ENCODE assay signal across 1 cellular context in the genomic region with DNA sequence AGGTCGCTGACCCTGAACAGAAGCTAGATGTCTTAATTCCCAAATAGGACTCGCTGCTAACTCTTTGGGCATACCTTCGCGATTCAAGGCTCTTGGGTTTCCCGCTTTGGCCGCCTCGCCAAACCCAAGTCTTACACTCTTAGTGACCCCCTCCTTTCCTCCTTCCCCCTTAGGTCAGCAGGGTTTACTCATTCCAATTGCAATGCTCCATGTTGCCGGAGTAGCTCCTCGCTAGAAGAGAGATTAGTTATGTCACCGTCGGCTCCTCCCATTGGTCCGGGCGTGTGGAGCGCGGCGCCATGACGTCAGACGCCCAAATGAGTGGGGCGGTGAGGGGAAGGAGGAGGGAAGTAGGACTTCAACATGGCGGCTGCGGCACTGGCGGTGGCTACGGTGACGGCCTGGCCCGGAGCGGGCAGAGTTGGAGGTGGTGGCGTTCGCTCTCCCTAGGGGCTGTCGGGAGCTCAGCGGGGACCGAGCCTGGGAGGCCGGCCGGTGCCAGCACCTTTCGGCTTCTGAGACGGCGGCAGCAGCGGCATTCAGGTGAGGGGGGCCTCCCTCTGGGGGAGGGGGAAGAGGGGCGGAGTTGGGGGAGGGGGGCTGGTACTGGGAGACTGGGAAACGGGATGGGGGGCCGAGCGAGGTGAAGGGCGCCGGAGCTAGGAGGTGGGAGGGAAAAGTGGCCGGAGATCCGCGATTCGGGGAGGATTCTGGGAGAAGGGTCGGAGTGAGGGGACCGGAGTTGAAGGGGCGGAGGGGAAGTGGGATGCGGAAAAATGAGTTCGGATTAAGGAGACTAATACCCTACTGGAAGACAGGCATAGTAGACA.
TF ChIP-seq lines count a peak whose summit lies in the region.

A gene (plus strand): TSS at position 346 of the 830 bp plus-strand sequence. CDS start 41,872 bp downstream, outside the sequence.

TF ChIP-seq in K562, 482 proteins besides CTCF, POLR2A, EP300 and RAD21 (continued from another document and continues in another):
- TF ChIP-seq, protein P1, sequence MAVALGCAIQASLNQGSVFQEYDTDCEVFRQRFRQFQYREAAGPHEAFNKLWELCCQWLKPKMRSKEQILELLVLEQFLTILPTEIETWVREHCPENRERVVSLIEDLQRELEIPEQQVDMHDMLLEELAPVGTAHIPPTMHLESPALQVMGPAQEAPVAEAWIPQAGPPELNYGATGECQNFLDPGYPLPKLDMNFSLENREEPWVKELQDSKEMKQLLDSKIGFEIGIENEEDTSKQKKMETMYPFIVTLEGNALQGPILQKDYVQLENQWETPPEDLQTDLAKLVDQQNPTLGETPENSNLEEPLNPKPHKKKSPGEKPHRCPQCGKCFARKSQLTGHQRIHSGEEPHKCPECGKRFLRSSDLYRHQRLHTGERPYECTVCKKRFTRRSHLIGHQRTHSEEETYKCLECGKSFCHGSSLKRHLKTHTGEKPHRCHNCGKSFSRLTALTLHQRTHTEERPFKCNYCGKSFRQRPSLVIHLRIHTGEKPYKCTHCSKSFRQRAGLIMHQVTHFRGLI (CRISPR knock-in tag; IDR thresholded peaks at IDR 0.05), result no peak
- TF ChIP-seq ATF1 (CRISPR knock-in tag; IDR thresholded peaks at IDR 0.05) (peak; percentile 34; the same call in 1 of the 2 replicates), ATF1 (tag; IDR thresholded peaks at IDR 0.05) (peak; percentile 97), IFI16 (CRISPR knock-in tag; IDR thresholded peaks at IDR 0.05) (no peak), ATF7 (IDR thresholded peaks at IDR 0.05) (peak; percentile 99), TRIM24 (IDR thresholded peaks at IDR 0.05) (no peak), RB1 (IDR thresholded peaks at IDR 0.05; ENCODE audit: low read depth) (no peak), ZNF584 (CRISPR knock-in tag; IDR thresholded peaks at IDR 0.05; ENCODE audit: low read depth) (no peak), SNRNP70 (optimal IDR thresholded peaks at IDR 0.05; ENCODE audit: low read depth, low read length) (no peak), ZC3H4 (CRISPR knock-in tag; IDR thresholded peaks at IDR 0.05; ENCODE audit: borderline replicate concordance) (no peak; the same call in 1 of the 2 replicates), MBD2 (IDR thresholded peaks at IDR 0.05; ENCODE audit: borderline replicate concordance, low read depth) (no peak; the same call in 1 of the 2 replicates), PHF8 (IDR thresholded peaks at IDR 0.05; ENCODE audit: borderline replicate concordance, low read length) (peak; percentile 79), YY1 (IDR thresholded peaks at IDR 0.05; ENCODE audit: borderline replicate concordance in 1 of 3, control insufficient read depth in 1 of 3, extremely low read depth in 1 of 3, insufficient read depth in 3 of 3, insufficient read length in 1 of 3, insufficient replicate concordance in 2 of 3, low read depth in 1 of 3, low read length in 2 of 3) (peak; percentile 87 to 96 (median 93)), ZNF41 (CRISPR knock-in tag; conservative IDR thresholded peaks at IDR 0.05) (no peak), ZBTB7A (IDR thresholded peaks at IDR 0.05; ENCODE audit: borderline replicate concordance, control insufficient read depth, low read depth, low read length) (0 out of 2 replicates have a peak, but pooled peaks have one; percentile 58), CBX8 (IDR thresholded peaks at IDR 0.05; ENCODE audit: borderline replicate concordance, extremely low read depth, low read depth, low read length, poor library complexity, severe bottlenecking) (no peak), NFATC3 (IDR thresholded peaks at IDR 0.05) (no peak), STAT5A (IDR thresholded peaks at IDR 0.05; ENCODE audit: borderline replicate concordance, low read length) (no peak), FOS (IDR thresholded peaks at IDR 0.05; ENCODE audit: extremely low read depth, insufficient read length) (peak; percentile 31), JUND (IDR thresholded peaks at IDR 0.05; ENCODE audit: borderline replicate concordance, low read depth, low read length) (peak; percentile 77), JUND (tag; IDR thresholded peaks at IDR 0.05; ENCODE audit: borderline replicate concordance, low read depth, low read length) (peak; percentile 77; the same call in 2 of the 3 replicates), ZBED1 (IDR thresholded peaks at IDR 0.05) (no peak)
- TF ChIP-seq, protein P2, sequence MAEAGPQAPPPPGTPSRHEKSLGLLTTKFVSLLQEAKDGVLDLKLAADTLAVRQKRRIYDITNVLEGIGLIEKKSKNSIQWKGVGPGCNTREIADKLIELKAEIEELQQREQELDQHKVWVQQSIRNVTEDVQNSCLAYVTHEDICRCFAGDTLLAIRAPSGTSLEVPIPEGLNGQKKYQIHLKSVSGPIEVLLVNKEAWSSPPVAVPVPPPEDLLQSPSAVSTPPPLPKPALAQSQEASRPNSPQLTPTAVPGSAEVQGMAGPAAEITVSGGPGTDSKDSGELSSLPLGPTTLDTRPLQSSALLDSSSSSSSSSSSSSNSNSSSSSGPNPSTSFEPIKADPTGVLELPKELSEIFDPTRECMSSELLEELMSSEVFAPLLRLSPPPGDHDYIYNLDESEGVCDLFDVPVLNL (CRISPR knock-in tag; IDR thresholded peaks at IDR 0.05; ENCODE audit: low read depth), result 0 out of 2 replicates have a peak, but pooled peaks have one; percentile 16
- TF ChIP-seq, protein P3, sequence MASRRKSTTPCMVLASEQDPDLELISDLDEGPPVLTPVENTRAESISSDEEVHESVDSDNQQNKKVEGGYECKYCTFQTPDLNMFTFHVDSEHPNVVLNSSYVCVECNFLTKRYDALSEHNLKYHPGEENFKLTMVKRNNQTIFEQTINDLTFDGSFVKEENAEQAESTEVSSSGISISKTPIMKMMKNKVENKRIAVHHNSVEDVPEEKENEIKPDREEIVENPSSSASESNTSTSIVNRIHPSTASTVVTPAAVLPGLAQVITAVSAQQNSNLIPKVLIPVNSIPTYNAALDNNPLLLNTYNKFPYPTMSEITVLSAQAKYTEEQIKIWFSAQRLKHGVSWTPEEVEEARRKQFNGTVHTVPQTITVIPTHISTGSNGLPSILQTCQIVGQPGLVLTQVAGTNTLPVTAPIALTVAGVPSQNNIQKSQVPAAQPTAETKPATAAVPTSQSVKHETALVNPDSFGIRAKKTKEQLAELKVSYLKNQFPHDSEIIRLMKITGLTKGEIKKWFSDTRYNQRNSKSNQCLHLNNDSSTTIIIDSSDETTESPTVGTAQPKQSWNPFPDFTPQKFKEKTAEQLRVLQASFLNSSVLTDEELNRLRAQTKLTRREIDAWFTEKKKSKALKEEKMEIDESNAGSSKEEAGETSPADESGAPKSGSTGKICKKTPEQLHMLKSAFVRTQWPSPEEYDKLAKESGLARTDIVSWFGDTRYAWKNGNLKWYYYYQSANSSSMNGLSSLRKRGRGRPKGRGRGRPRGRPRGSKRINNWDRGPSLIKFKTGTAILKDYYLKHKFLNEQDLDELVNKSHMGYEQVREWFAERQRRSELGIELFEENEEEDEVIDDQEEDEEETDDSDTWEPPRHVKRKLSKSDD (conservative IDR thresholded peaks at IDR 0.05; ENCODE audit: low read length), result no peak
- TF ChIP-seq, protein P4, sequence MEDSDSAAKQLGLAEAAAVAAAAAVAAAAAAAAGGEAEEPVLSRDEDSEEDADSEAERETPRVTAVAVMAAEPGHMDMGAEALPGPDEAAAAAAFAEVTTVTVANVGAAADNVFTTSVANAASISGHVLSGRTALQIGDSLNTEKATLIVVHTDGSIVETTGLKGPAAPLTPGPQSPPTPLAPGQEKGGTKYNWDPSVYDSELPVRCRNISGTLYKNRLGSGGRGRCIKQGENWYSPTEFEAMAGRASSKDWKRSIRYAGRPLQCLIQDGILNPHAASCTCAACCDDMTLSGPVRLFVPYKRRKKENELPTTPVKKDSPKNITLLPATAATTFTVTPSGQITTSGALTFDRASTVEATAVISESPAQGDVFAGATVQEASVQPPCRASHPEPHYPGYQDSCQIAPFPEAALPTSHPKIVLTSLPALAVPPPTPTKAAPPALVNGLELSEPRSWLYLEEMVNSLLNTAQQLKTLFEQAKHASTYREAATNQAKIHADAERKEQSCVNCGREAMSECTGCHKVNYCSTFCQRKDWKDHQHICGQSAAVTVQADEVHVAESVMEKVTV (CRISPR knock-in tag; IDR thresholded peaks at IDR 0.05), result peak; percentile 11; the same call in 1 of the 2 replicates
- TF ChIP-seq, protein P5, sequence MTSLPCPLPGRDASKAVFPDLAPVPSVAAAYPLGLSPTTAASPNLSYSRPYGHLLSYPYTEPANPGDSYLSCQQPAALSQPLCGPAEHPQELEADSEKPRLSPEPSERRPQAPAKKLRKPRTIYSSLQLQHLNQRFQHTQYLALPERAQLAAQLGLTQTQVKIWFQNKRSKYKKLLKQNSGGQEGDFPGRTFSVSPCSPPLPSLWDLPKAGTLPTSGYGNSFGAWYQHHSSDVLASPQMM (CRISPR knock-in tag; IDR thresholded peaks at IDR 0.05), result no peak
- TF ChIP-seq, protein P6, sequence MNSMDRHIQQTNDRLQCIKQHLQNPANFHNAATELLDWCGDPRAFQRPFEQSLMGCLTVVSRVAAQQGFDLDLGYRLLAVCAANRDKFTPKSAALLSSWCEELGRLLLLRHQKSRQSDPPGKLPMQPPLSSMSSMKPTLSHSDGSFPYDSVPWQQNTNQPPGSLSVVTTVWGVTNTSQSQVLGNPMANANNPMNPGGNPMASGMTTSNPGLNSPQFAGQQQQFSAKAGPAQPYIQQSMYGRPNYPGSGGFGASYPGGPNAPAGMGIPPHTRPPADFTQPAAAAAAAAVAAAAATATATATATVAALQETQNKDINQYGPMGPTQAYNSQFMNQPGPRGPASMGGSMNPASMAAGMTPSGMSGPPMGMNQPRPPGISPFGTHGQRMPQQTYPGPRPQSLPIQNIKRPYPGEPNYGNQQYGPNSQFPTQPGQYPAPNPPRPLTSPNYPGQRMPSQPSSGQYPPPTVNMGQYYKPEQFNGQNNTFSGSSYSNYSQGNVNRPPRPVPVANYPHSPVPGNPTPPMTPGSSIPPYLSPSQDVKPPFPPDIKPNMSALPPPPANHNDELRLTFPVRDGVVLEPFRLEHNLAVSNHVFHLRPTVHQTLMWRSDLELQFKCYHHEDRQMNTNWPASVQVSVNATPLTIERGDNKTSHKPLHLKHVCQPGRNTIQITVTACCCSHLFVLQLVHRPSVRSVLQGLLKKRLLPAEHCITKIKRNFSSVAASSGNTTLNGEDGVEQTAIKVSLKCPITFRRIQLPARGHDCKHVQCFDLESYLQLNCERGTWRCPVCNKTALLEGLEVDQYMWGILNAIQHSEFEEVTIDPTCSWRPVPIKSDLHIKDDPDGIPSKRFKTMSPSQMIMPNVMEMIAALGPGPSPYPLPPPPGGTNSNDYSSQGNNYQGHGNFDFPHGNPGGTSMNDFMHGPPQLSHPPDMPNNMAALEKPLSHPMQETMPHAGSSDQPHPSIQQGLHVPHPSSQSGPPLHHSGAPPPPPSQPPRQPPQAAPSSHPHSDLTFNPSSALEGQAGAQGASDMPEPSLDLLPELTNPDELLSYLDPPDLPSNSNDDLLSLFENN (IDR thresholded peaks at IDR 0.05; ENCODE audit: low read depth in 2 of 2, low read length in 2 of 2), result peak in 1 of 2 experiments; percentile 50; a peak in 1 of 4 replicates
- TF ChIP-seq, protein P7, sequence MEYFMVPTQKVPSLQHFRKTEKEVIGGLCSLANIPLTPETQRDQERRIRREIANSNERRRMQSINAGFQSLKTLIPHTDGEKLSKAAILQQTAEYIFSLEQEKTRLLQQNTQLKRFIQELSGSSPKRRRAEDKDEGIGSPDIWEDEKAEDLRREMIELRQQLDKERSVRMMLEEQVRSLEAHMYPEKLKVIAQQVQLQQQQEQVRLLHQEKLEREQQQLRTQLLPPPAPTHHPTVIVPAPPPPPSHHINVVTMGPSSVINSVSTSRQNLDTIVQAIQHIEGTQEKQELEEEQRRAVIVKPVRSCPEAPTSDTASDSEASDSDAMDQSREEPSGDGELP (CRISPR knock-in tag; IDR thresholded peaks at IDR 0.05; ENCODE audit: borderline replicate concordance), result peak; percentile 75
- TF ChIP-seq, protein P8, sequence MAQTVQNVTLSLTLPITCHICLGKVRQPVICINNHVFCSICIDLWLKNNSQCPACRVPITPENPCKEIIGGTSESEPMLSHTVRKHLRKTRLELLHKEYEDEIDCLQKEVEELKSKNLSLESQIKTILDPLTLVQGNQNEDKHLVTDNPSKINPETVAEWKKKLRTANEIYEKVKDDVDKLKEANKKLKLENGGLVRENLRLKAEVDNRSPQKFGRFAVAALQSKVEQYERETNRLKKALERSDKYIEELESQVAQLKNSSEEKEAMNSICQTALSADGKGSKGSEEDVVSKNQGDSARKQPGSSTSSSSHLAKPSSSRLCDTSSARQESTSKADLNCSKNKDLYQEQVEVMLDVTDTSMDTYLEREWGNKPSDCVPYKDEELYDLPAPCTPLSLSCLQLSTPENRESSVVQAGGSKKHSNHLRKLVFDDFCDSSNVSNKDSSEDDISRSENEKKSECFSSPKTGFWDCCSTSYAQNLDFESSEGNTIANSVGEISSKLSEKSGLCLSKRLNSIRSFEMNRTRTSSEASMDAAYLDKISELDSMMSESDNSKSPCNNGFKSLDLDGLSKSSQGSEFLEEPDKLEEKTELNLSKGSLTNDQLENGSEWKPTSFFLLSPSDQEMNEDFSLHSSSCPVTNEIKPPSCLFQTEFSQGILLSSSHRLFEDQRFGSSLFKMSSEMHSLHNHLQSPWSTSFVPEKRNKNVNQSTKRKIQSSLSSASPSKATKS (CRISPR knock-in tag; IDR thresholded peaks at IDR 0.05), result no peak
- TF ChIP-seq, protein P9, sequence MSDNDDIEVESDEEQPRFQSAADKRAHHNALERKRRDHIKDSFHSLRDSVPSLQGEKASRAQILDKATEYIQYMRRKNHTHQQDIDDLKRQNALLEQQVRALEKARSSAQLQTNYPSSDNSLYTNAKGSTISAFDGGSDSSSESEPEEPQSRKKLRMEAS (CRISPR knock-in tag; IDR thresholded peaks at IDR 0.05), result no peak
- TF ChIP-seq, protein P10, sequence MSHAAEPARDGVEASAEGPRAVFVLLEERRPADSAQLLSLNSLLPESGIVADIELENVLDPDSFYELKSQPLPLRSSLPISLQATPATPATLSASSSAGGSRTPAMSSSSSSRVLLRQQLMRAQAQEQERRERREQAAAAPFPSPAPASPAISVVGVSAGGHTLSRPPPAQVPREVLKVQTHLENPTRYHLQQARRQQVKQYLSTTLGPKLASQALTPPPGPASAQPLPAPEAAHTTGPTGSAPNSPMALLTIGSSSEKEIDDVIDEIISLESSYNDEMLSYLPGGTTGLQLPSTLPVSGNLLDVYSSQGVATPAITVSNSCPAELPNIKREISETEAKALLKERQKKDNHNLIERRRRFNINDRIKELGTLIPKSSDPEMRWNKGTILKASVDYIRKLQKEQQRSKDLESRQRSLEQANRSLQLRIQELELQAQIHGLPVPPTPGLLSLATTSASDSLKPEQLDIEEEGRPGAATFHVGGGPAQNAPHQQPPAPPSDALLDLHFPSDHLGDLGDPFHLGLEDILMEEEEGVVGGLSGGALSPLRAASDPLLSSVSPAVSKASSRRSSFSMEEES (CRISPR knock-in tag; IDR thresholded peaks at IDR 0.05), result no peak
- TF ChIP-seq, protein P11, sequence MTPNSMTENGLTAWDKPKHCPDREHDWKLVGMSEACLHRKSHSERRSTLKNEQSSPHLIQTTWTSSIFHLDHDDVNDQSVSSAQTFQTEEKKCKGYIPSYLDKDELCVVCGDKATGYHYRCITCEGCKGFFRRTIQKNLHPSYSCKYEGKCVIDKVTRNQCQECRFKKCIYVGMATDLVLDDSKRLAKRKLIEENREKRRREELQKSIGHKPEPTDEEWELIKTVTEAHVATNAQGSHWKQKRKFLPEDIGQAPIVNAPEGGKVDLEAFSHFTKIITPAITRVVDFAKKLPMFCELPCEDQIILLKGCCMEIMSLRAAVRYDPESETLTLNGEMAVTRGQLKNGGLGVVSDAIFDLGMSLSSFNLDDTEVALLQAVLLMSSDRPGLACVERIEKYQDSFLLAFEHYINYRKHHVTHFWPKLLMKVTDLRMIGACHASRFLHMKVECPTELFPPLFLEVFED (CRISPR knock-in tag; conservative IDR thresholded peaks at IDR 0.05), result no peak
